8 cellular contexts compared by ENCODE assay signal in genomic region chr2:231795525-231796327, GRCh38. TPM values are rescaled to one million over a fixed set of nuclear protein-coding genes. Genes with fewer than 3 reads are reported as not detected.
DNase-seq lines count a peak whose midpoint lies in the region; ATAC-seq, FAIRE-seq and TF ChIP-seq lines count a peak whose summit lies in the region.

No MANE protein-coding gene starts in this region.

- H3K27ac ChIP-seq in HepG2 (ENCODE audit: extremely low read length, insufficient read depth, low read length) (no peak overlapping the region), spleen (no peak overlapping the region)

- 0 out of 2 replicates have a peak, but pooled peaks cover 11% of the 10 kb centered on the region for H4K20me1 ChIP-seq in HepG2 (ENCODE audit: insufficient read depth, low read length)

- H2AFZ ChIP-seq in HepG2 (ENCODE audit: low read length) = no peak overlapping the region

- H3K36me3 ChIP-seq in HepG2 (replicated peaks in 1 of 2; ENCODE audit: control insufficient read depth in 1 of 2, insufficient read depth in 2 of 2, low read length in 2 of 2) (peaks cover 21 to 78% of the 10 kb centered on the region in 2 experiments), spleen (peaks cover 8 to 100% (median 81%) of the 10 kb centered on the region in 6 donors)

- CTCF ChIA-PET in HepG2 (lab: Yijun Ruan, JAX; ENCODE audit: low intra/inter-chr PET ratio, low total read pairs) = no interaction called here

- no TSS peak for BruUV-seq in HepG2 (replicated peaks; lab: Mats Ljungman, UMichigan)

- POLR2A ChIA-PET in HepG2 (lab: Yijun Ruan, JAX) = interaction anchor here (0.6 to 2.5 kb wide), 3 partner anchors 10 to 122 kb away, joined by 4 to 15 read pairs (median 5); partner anchors contain the start of gene COPS7B

- in situ Hi-C loops in HepG2 (cut with HindIII; ENCODE audit: extremely low pct_ligation_motif_present, low pct_unique_long_range_greater_than_20kb) = no loop called here

- TF ChIP-seq POLR2A in HepG2 (IDR thresholded peaks at IDR 0.05; ENCODE audit: insufficient read depth in 1 of 2, low read depth in 2 of 2, low read length in 2 of 2) (no peak), spleen (IDR thresholded peaks at IDR 0.05) (no peak)

- TF ChIP-seq EP300 in HepG2 (IDR thresholded peaks at IDR 0.05; ENCODE audit: low read depth in 2 of 2, low read length in 2 of 2) (no peak), HepG2 (CRISPR knock-in tag; IDR thresholded peaks at IDR 0.05; ENCODE audit: borderline replicate concordance) (no peak)

- H3K9me3 ChIP-seq in HepG2 (ENCODE audit: low read length) (no peaks in the 10 kb centered on the region), spleen (no peaks in the 10 kb centered on the region)

- 97% methylated on average over 9 of the region's 9 CpGs for WGBS in HepG2 (ENCODE audit: low lambda C conversion rate)
- 93 to 97% (median 96%) methylated on average over 9 of the region's 9 CpGs for WGBS in spleen, 5 donors

- no peak overlapping the region for H3K4me2 ChIP-seq in HepG2 (ENCODE audit: low read depth, low read length)

- ATAC-seq in HepG2 (peak; percentile 91), HG03108 (IDR thresholded peaks at IDR 0.05; ENCODE audit: unreplicated experiment) (no peak), GM21367 (IDR thresholded peaks at IDR 0.05; ENCODE audit: unreplicated experiment) (no peak)

- H3K79me2 ChIP-seq in HepG2 (ENCODE audit: insufficient read depth, low read length) = peaks cover 13% of the 10 kb centered on the region

- FAIRE-seq in HepG2 (lab: Jason Lieb, UNC) = peak; percentile 93

- H3K4me1 ChIP-seq in HepG2 (ENCODE audit: insufficient read depth, low read length) (peaks cover 19% of the 10 kb centered on the region), spleen (peaks cover 0 to 20% (median under 1%) of the 10 kb centered on the region in 6 donors)

- no peaks in the 10 kb centered on the region for H3K27me3 ChIP-seq in HepG2 (ENCODE audit: control insufficient read depth in 1 of 2, insufficient read depth in 2 of 2, low read length in 2 of 2)
- H3K27me3 ChIP-seq in spleen (replicated peaks in 1 of 7) = no peaks in the 10 kb centered on the region

- no peak overlapping the region for H3K9ac ChIP-seq in HepG2 (ENCODE audit: insufficient read depth, low read depth, low read length)

- peak; percentile 48 for TF ChIP-seq CTCF in HepG2 (CRISPR knock-in tag; IDR thresholded peaks at IDR 0.05)
- no peak for TF ChIP-seq CTCF in spleen (IDR thresholded peaks at IDR 0.05 in 8 of 11, conservative IDR thresholded peaks at IDR 0.05 in 3 of 11)

- no peak overlapping the region for H3K4me3 ChIP-seq in HepG2 (replicated peaks in 1 of 3; ENCODE audit: insufficient read depth in 1 of 3, low read depth in 2 of 3, low read length in 3 of 3)
- H3K4me3 ChIP-seq in spleen = no peak overlapping the region

- DNase-seq in DMS114 treated with DMSO at 0.1 percent for 48 hours (lab: John Stamatoyannopoulos, UW; ENCODE audit: unreplicated experiment) (peak; percentile 13), LHCN-M2 (ENCODE audit: low read depth) (peak; percentile 89), amniotic epithelial cell (ENCODE audit: low read depth) (peak; percentile 72), HepG2 (ENCODE audit: low spot score) (peak; percentile 97), spleen (no peak), GM03348 (ENCODE audit: low spot score) (no peak)

- no peak for TF ChIP-seq RAD21 in HepG2 (CRISPR knock-in tag; IDR thresholded peaks at IDR 0.05)

- intact Hi-C loops in HepG2 (cut with micrococcal nuclease; ENCODE audit: unreplicated experiment) = no loop called here
- intact Hi-C loops in spleen (cut with DNase I; ENCODE audit: low total_unique reads) = no loop called here

TF ChIP-seq in HepG2, 621 proteins besides CTCF, POLR2A, EP300 and RAD21 (continues in another document):
- peak; percentile 26 for TF ChIP-seq ASH2L (IDR thresholded peaks at IDR 0.05; ENCODE audit: insufficient read length, low read depth, low read length)
- TF ChIP-seq ZNF776 (CRISPR knock-in tag; IDR thresholded peaks at IDR 0.05) = no peak
- TF ChIP-seq MXD4 (CRISPR knock-in tag; IDR thresholded peaks at IDR 0.05) = no peak
- TF ChIP-seq ZFY (CRISPR knock-in tag; IDR thresholded peaks at IDR 0.05) = no peak
- peak; percentile 33; the same call in 1 of the 2 replicates for TF ChIP-seq SAP130 (CRISPR knock-in tag; IDR thresholded peaks at IDR 0.05; ENCODE audit: low read depth)
- TF ChIP-seq GATAD1 (CRISPR knock-in tag; IDR thresholded peaks at IDR 0.05) = 0 out of 2 replicates have a peak, but pooled peaks have one; percentile 22
- peak; percentile 68; the same call in 1 of the 2 replicates for TF ChIP-seq SIX4 (CRISPR knock-in tag; IDR thresholded peaks at IDR 0.05)
- TF ChIP-seq RBM22 (optimal IDR thresholded peaks at IDR 0.05; ENCODE audit: low read length) = peak; percentile 22
- 0 out of 2 replicates have a peak, but pooled peaks have one; percentile 4 for TF ChIP-seq NR2F6 (IDR thresholded peaks at IDR 0.05)
- no peak for TF ChIP-seq NR2F6 (CRISPR knock-in tag; IDR thresholded peaks at IDR 0.05)
- no peak for TF ChIP-seq SALL2 (CRISPR knock-in tag; IDR thresholded peaks at IDR 0.05)
- peak; percentile 73; the same call in 1 of the 2 replicates for TF ChIP-seq SIX1 (CRISPR knock-in tag; IDR thresholded peaks at IDR 0.05; ENCODE audit: borderline replicate concordance)
- TF ChIP-seq ZNF644 (CRISPR knock-in tag; IDR thresholded peaks at IDR 0.05; ENCODE audit: low read depth) = peak; percentile 41; the same call in 1 of the 2 replicates
- no peak for TF ChIP-seq HOXA3 (CRISPR knock-in tag; IDR thresholded peaks at IDR 0.05)
- no peak for TF ChIP-seq GATA4 (IDR thresholded peaks at IDR 0.05; ENCODE audit: borderline replicate concordance, low read depth)
- 0 out of 2 replicates have a peak, but pooled peaks have one; percentile 32 for TF ChIP-seq MAFF (IDR thresholded peaks at IDR 0.05; ENCODE audit: low read depth, low read length)
- peak; percentile 15 to 30; a peak in 3 of 4 replicates for TF ChIP-seq MAFK (conservative IDR thresholded peaks at IDR 0.05 in 1 of 2, IDR thresholded peaks at IDR 0.05 in 1 of 2; ENCODE audit: low read length in 2 of 2)
- no peak for TF ChIP-seq MZF1 (CRISPR knock-in tag; IDR thresholded peaks at IDR 0.05; ENCODE audit: borderline replicate concordance)

RNA-seq across cellular contexts. Expression of gene COPS7B, which starts 9.5 kb away (rescaled TPM):
- 20.8 and 22.1 TPM in 2 replicates for total RNA-seq in LHCN-M2 (2014; rRNA removed)
- 24.2 TPM for polyA plus RNA-seq in LHCN-M2 (2012)
- total RNA-seq in HepG2 (2016; rRNA removed; fragmentation: Illumina TruSeq; extraction: Trizol) = 29.6 and 30.6 TPM in 2 replicates
- 8.2 and 10.8 TPM in 2 replicates for total RNA-seq in HepG2 (2016; cell fraction: cytosol; rRNA removed; fragmentation: Illumina TruSeq; extraction: Trizol; ENCODE audit: low read depth)
- total RNA-seq in HepG2 (2016; cell fraction: insoluble cytoplasmic fraction; rRNA removed; fragmentation: Illumina TruSeq; extraction: Trizol) = 25.8 and 30.4 TPM in 2 replicates
- 26.0 and 26.7 TPM in 2 replicates for total RNA-seq in HepG2 (2016; cell fraction: membrane; rRNA removed; fragmentation: Illumina TruSeq; extraction: Trizol)
- total RNA-seq in HepG2 (2016; cell fraction: nucleus; rRNA removed; fragmentation: Illumina TruSeq; extraction: Trizol) = 26.3 and 29.8 TPM in 2 replicates
- polyA plus RNA-seq in HepG2 (2011; rRNA removed) = 62.0 and 62.7 TPM in 2 replicates
- polyA plus RNA-seq in HepG2 (2011; cell fraction: cytosol; rRNA removed) = 37.7 and 44.7 TPM in 2 replicates
- polyA plus RNA-seq in HepG2 (2011; cell fraction: nucleus; rRNA removed) = 112 and 113 TPM in 2 replicates
- polyA plus RNA-seq in HepG2 (2012) = 38.0 and 40.1 TPM in 2 replicates
- polyA plus RNA-seq in HepG2 (2016; cell fraction: cytosol; fragmentation: Illumina TruSeq; extraction: Trizol; ENCODE audit: low read depth) = 16.6 and 22.8 TPM in 2 replicates
- 54.5 and 68.8 TPM in 2 replicates for polyA plus RNA-seq in HepG2 (2016; cell fraction: insoluble cytoplasmic fraction; fragmentation: Illumina TruSeq; extraction: Trizol; ENCODE audit: low read depth)
- polyA plus RNA-seq in HepG2 (2016; cell fraction: membrane; fragmentation: Illumina TruSeq; extraction: Trizol; ENCODE audit: low read depth) = 39.5 TPM in 2 replicates
- 78.7 and 82.0 TPM in 2 replicates for polyA plus RNA-seq in HepG2 (2016; cell fraction: nucleus; fragmentation: Illumina TruSeq; extraction: Trizol; ENCODE audit: insufficient read depth, low read depth)
- 28.5 and 45.4 TPM in 2 replicates for polyA minus RNA-seq in HepG2 (2011; rRNA and poly(A)+ RNA removed; ENCODE audit: low replicate concordance)
- 16.2 and 17.6 TPM in 2 replicates for polyA minus RNA-seq in HepG2 (2011; cell fraction: cytosol; rRNA and poly(A)+ RNA removed)
- polyA minus RNA-seq in HepG2 (2011; cell fraction: nucleus; rRNA and poly(A)+ RNA removed) = 49.6 and 57.6 TPM in 2 replicates
- total RNA-seq in spleen = 10 to 100 TPM; 26.7 to 55.1 (median 38.8) TPM
- polyA plus RNA-seq in spleen = 10 to 100 TPM; 18.2 to 27.2 (median 21.9) TPM

RNA-seq across cellular contexts. Expression of gene PDE6D, which starts 14.6 kb away (rescaled TPM):
- total RNA-seq in LHCN-M2 (2014; rRNA removed) (25.1 and 30.4 TPM in 2 replicates), HepG2 (2016; rRNA removed; fragmentation: Illumina TruSeq; extraction: Trizol) (14.1 and 22.6 TPM in 2 replicates), spleen (10 to 100 TPM; 22.2 to 45.0 (median 28.3) TPM)
- polyA plus RNA-seq in LHCN-M2 (2012) = 16.7 TPM
- total RNA-seq in HepG2 (2016; cell fraction: cytosol; rRNA removed; fragmentation: Illumina TruSeq; extraction: Trizol; ENCODE audit: low read depth) = 10.3 and 11.8 TPM in 2 replicates
- total RNA-seq in HepG2 (2016; cell fraction: insoluble cytoplasmic fraction; rRNA removed; fragmentation: Illumina TruSeq; extraction: Trizol) = 15.5 and 20.5 TPM in 2 replicates
- total RNA-seq in HepG2 (2016; cell fraction: membrane; rRNA removed; fragmentation: Illumina TruSeq; extraction: Trizol) = 15.5 and 19.5 TPM in 2 replicates
- total RNA-seq in HepG2 (2016; cell fraction: nucleus; rRNA removed; fragmentation: Illumina TruSeq; extraction: Trizol) = 9.9 and 10.3 TPM in 2 replicates
- polyA plus RNA-seq in HepG2 (2011; rRNA removed) (20.5 and 23.2 TPM in 2 replicates), spleen (10 to 100 TPM; 20.5 to 35.1 (median 33.8) TPM)
- polyA plus RNA-seq in HepG2 (2011; cell fraction: cytosol; rRNA removed) = 18.3 and 22.7 TPM in 2 replicates
- 5.1 and 6.7 TPM in 2 replicates for polyA plus RNA-seq in HepG2 (2011; cell fraction: nucleus; rRNA removed)
- polyA plus RNA-seq in HepG2 (2012) = 8.4 and 12.4 TPM in 2 replicates
- polyA plus RNA-seq in HepG2 (2016; cell fraction: cytosol; fragmentation: Illumina TruSeq; extraction: Trizol; ENCODE audit: low read depth) = 15.0 and 20.7 TPM in 2 replicates
- 30.1 TPM in 2 replicates for polyA plus RNA-seq in HepG2 (2016; cell fraction: insoluble cytoplasmic fraction; fragmentation: Illumina TruSeq; extraction: Trizol; ENCODE audit: low read depth)
- 19.2 and 24.9 TPM in 2 replicates for polyA plus RNA-seq in HepG2 (2016; cell fraction: membrane; fragmentation: Illumina TruSeq; extraction: Trizol; ENCODE audit: low read depth)
- 12.1 and 13.8 TPM in 2 replicates for polyA plus RNA-seq in HepG2 (2016; cell fraction: nucleus; fragmentation: Illumina TruSeq; extraction: Trizol; ENCODE audit: insufficient read depth, low read depth)
- 9.3 and 18.2 TPM in 2 replicates for polyA minus RNA-seq in HepG2 (2011; rRNA and poly(A)+ RNA removed; ENCODE audit: low replicate concordance)
- polyA minus RNA-seq in HepG2 (2011; cell fraction: cytosol; rRNA and poly(A)+ RNA removed) = 4.9 and 6.9 TPM in 2 replicates
- 7.1 and 8.6 TPM in 2 replicates for polyA minus RNA-seq in HepG2 (2011; cell fraction: nucleus; rRNA and poly(A)+ RNA removed)

Comparison
In these comparisons a context has a peak if more than half of its experiments do, and no peak if none do; other contexts are left out.
1. DNase-seq: peak in DMS114 treated with DMSO at 0.1 percent for 48 hours (single experiment), LHCN-M2 (single experiment), amniotic epithelial cell (single experiment) and HepG2 (single experiment); none in spleen (single experiment) and GM03348 (single experiment).